ENCODE assay signal across 19 cellular contexts in the genomic region with DNA sequence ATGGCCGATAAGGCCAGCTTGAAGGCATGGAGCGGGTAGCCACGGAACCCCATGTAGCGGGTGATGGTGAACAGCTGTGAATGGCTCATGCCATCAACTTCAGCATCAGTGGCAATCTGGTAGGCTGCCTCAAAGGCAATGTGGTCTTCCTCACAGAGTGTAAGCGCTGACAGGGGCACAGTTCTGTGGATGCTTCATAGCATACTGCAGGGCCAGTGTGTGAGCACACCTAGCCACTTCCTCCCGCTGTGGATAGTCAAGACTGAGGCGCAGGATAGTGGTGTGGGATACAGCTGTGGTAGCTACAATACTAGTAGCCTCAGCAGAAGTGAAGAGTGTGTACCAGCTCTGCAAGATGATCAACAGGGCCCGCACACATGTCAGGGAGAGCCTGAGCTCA.
"Had no signal": no experiment of that assay in that cellular context is flagged by ENCODE, and none has a peak within 500 bp of the region (broad histone marks: within the 10 kb centered on the region; RNA-seq: fewer than 3 reads in every experiment).

No MANE protein-coding gene starts in this region.

- ATAC-seq: effector memory CD8-positive, alpha-beta T cell; gastroesophageal sphincter; left lobe of liver; sciatic nerve had no signal

- FAIRE-seq: colon had no signal

- H3K27ac Mint-ChIP-seq: dendritic cell treated with granulocyte-macrophage colony-stimulating factor and Interleukin-4, amounts not matched to agents 40 ng/mL and 50 ng/mL, for 4 days; effector memory CD8-positive, alpha-beta T cell; mesothelial cell of epicardium; naive B cell had no signal

- H3K4me3 ChIP-seq: esophagus muscularis mucosa, gastroesophageal sphincter, spleen, tibial artery had no signal

- H3K4me1 Mint-ChIP-seq: mesothelial cell of epicardium, naive B cell had no signal

- H3K4me1 ChIP-seq: esophagus muscularis mucosa, gastroesophageal sphincter, spleen, tibial artery had no signal

- DNase-seq: effector memory CD8-positive, alpha-beta T cell; glutamatergic neuron; islet precursor cell; mammary epithelial cell; naive B cell; posterior cingulate gyrus; spleen; stimulated activated CD4-positive, alpha-beta T cell treated with anti-CD3 and anti-CD28 coated beads, Interleukin-15, amount 100 ng/mL, for 24 hours; stimulated activated CD4-positive, alpha-beta T cell treated with anti-CD3 and anti-CD28 coated beads, Interleukin-1b, Interleukin-23, amount 100 ng/mL, for 48 hours; stimulated activated CD4-positive, alpha-beta T cell treated with anti-CD3 and anti-CD28 coated beads, Interleukin-4, amount 100 ng/mL, for 24 hours; stimulated activated naive CD4-positive, alpha-beta T cell; tibial artery had no signal

- H3K36me3 Mint-ChIP-seq: mesothelial cell of epicardium, naive B cell had no signal

- H3K36me3 ChIP-seq: esophagus muscularis mucosa, gastroesophageal sphincter, spleen, tibial artery had no signal

- H3K4me3 Mint-ChIP-seq: dendritic cell treated with granulocyte-macrophage colony-stimulating factor and Interleukin-4, amounts not matched to agents 40 ng/mL and 50 ng/mL, for 4 days; effector memory CD8-positive, alpha-beta T cell; mesothelial cell of epicardium; naive B cell had no signal
